Comparison of ENCODE assay signal across 17 cellular contexts in the genomic region with DNA sequence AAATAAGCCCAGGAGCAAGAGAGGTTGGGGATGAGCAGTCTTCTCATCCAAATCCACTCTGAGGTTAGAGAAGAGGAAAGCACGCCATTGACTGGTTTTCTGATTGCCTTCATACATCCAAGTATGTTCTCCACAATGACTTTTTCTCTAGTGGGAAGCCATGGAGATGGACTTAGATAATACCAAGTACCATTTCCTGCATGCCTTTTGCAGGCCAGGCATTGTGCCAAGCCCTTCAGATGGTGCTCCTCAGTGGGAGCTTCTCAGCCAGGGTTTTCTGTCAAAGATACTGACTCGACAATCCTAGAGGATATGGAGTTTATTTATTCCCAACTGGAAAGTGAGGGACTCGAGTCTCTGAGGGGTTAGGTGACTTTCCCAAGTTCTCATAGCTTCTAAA.
DNase-seq lines count a peak whose midpoint lies in the region; ATAC-seq and TF ChIP-seq lines count a peak whose summit lies in the region.
"Had no signal": no experiment of that assay in that cellular context is flagged by ENCODE, and none has a peak within 500 bp of the region (broad histone marks: within the 10 kb centered on the region; RNA-seq: fewer than 3 reads in every experiment).

No MANE protein-coding gene starts in this region.

- H3K9me3 ChIP-seq in BLaER1 treated with 17β-estradiol and CSF1 and Interleukin-3, amounts not matched to agents 10 nM and 100 nM (replicated peaks in 1 of 11) = peaks cover 0 to 27% (median 15%) of the 10 kb centered on the region in 11 experiments; a peak in 12 of 22 replicates
- H3K9me3 ChIP-seq in adipocyte (ENCODE audit: control insufficient read depth, low read length) (peaks cover 4% of the 10 kb centered on the region), lower lobe of right lung (peaks cover 3% of the 10 kb centered on the region)

- no peaks in the 10 kb centered on the region for H3K4me1 Mint-ChIP-seq in activated T-helper 2 cell treated with anti-CD3 and anti-CD28 coated beads, Interferon-gamma antibody, Interleukin-2, Interleukin-4, amounts not matched to agents 10 μg/mL and 5 μg/mL and 100 μg/mL, durations not matched to agents 14 hours and 24 hours and 36 hours (ENCODE audit: low read depth)
- H3K4me1 Mint-ChIP-seq: activated B cell treated with CpG ODN at 0.5 μM for 24 hours had no signal

- H3K27me3 ChIP-seq in BLaER1 treated with 17β-estradiol and CSF1 and Interleukin-3, amounts not matched to agents 10 nM and 100 nM = no peaks in the 10 kb centered on the region
- H3K27me3 ChIP-seq in adipocyte (replicated peaks; ENCODE audit: control insufficient read depth, insufficient read depth, low read length) = no peaks in the 10 kb centered on the region
- no peaks in the 10 kb centered on the region for H3K27me3 ChIP-seq in lower lobe of right lung (ENCODE audit: low read depth)

- H3K9ac ChIP-seq in BLaER1 treated with 17β-estradiol and CSF1 and Interleukin-3, amounts not matched to agents 10 nM and 100 nM = no peak overlapping the region
- peak overlapping the region; percentile 31 for H3K9ac ChIP-seq in adipocyte (ENCODE audit: low read length)

- H3K4me1 ChIP-seq in BLaER1 treated with 17β-estradiol and CSF1 and Interleukin-3, amounts not matched to agents 10 nM and 100 nM = peaks cover 14 to 94% (median 26%) of the 10 kb centered on the region in 10 experiments; a peak in 18 of 20 replicates
- H3K4me1 ChIP-seq in adipocyte (ENCODE audit: control insufficient read depth, insufficient read depth, low read length) = peaks cover 38% of the 10 kb centered on the region
- peaks cover 46% of the 10 kb centered on the region for H3K4me1 ChIP-seq in lower lobe of right lung

- peak overlapping the region in 10 of 11 experiments; percentile 5 to 81 (median 44); a peak in 16 of 22 replicates for H3K4me2 ChIP-seq in BLaER1 treated with 17β-estradiol and CSF1 and Interleukin-3, amounts not matched to agents 10 nM and 100 nM

- peak; percentile 29 for DNase-seq in HT1080 (ENCODE audit: low read depth)
- DNase-seq in adipocyte (ENCODE audit: low read depth) = no peak
- DNase-seq in lower lobe of right lung = no peak
- no peak for DNase-seq in HPDE6-E6E7 (ENCODE audit: extremely low spot score)
- DNase-seq in activated T-helper 2 cell treated with anti-CD3 and anti-CD28 coated beads, Interferon-gamma antibody, Interleukin-2, Interleukin-4, amounts not matched to agents 10 μg/mL and 5 μg/mL and 100 μg/mL, durations not matched to agents 14 hours and 24 hours and 36 hours (ENCODE audit: low spot score) = no peak
- DNase-seq: activated B cell treated with CpG ODN at 0.5 μM for 24 hours; activated naive CD8-positive, alpha-beta T cell treated with anti-CD3 and anti-CD28 coated beads, Interleukin-2, amount 50 U/mL, for 24 hours; CD4-positive, alpha-beta memory T cell; naive thymus-derived CD4-positive, alpha-beta T cell; NCI-H1436 treated with DMSO at 0.1 percent for 48 hours; NCI-H774; retina; stimulated activated naive CD8-positive, alpha-beta T cell treated with anti-CD3 and anti-CD28 coated beads, Interleukin-15, Interleukin-2, amounts not matched to agents 100 U/mL and 50 U/mL, for 24 hours had no signal

- no peaks in the 10 kb centered on the region for H3K36me3 ChIP-seq in BLaER1 treated with 17β-estradiol and CSF1 and Interleukin-3, amounts not matched to agents 10 nM and 100 nM
- H3K36me3 ChIP-seq in adipocyte (ENCODE audit: control insufficient read depth, insufficient read depth, low read length, severe bottlenecking) (no peaks in the 10 kb centered on the region), lower lobe of right lung (no peaks in the 10 kb centered on the region)

- intact Hi-C loops in lower lobe of right lung (cut with DNase I) = no loop called here
- intact Hi-C loops in activated T-helper 2 cell treated with anti-CD3 and anti-CD28 coated beads, Interferon-gamma antibody, Interleukin-2, Interleukin-4, amounts not matched to agents 10 μg/mL and 5 μg/mL and 100 μg/mL, durations not matched to agents 14 hours and 24 hours and 36 hours (cut with micrococcal nuclease) = no loop called here

- H3K27ac ChIP-seq in BLaER1 treated with 17β-estradiol and CSF1 and Interleukin-3, amounts not matched to agents 10 nM and 100 nM = peak overlapping the region in 2 of 11 experiments; percentile 53 to 90; a peak in 3 of 22 replicates
- H3K27ac ChIP-seq in lower lobe of right lung = peak overlapping the region; percentile 53

- H3K4me3 ChIP-seq in BLaER1 treated with 17β-estradiol and CSF1 and Interleukin-3, amounts not matched to agents 10 nM and 100 nM = no peak overlapping the region
- H3K4me3 ChIP-seq in adipocyte (ENCODE audit: low read length) (no peak overlapping the region), lower lobe of right lung (no peak overlapping the region)

- H3K36me3 Mint-ChIP-seq in activated T-helper 2 cell treated with anti-CD3 and anti-CD28 coated beads, Interferon-gamma antibody, Interleukin-2, Interleukin-4, amounts not matched to agents 10 μg/mL and 5 μg/mL and 100 μg/mL, durations not matched to agents 14 hours and 24 hours and 36 hours (ENCODE audit: low read depth) = no peaks in the 10 kb centered on the region
- H3K36me3 Mint-ChIP-seq: CD4-positive, alpha-beta memory T cell had no signal

- H3K9me3 Mint-ChIP-seq in activated T-helper 2 cell treated with anti-CD3 and anti-CD28 coated beads, Interferon-gamma antibody, Interleukin-2, Interleukin-4, amounts not matched to agents 10 μg/mL and 5 μg/mL and 100 μg/mL, durations not matched to agents 14 hours and 24 hours and 36 hours = no peaks in the 10 kb centered on the region
- H3K9me3 Mint-ChIP-seq: activated B cell treated with CpG ODN at 0.5 μM for 24 hours; activated naive CD8-positive, alpha-beta T cell treated with anti-CD3 and anti-CD28 coated beads, Interleukin-2, amount 50 U/mL, for 24 hours; CD4-positive, alpha-beta memory T cell had no signal

- H3K27ac Mint-ChIP-seq in activated T-helper 2 cell treated with anti-CD3 and anti-CD28 coated beads, Interferon-gamma antibody, Interleukin-2, Interleukin-4, amounts not matched to agents 10 μg/mL and 5 μg/mL and 100 μg/mL, durations not matched to agents 14 hours and 24 hours and 36 hours = no peak overlapping the region
- H3K27ac Mint-ChIP-seq: activated B cell treated with CpG ODN at 0.5 μM for 24 hours; activated naive CD8-positive, alpha-beta T cell treated with anti-CD3 and anti-CD28 coated beads, Interleukin-2, amount 50 U/mL, for 24 hours; CD4-positive, alpha-beta memory T cell had no signal

- no peak for ATAC-seq in lower lobe of right lung
- no peak for ATAC-seq in GM21576 (IDR thresholded peaks at IDR 0.05; ENCODE audit: unreplicated experiment)
- ATAC-seq in GM18520 (IDR thresholded peaks at IDR 0.05; ENCODE audit: unreplicated experiment) = no peak
- ATAC-seq: activated naive CD8-positive, alpha-beta T cell treated with anti-CD3 and anti-CD28 coated beads, Interleukin-2, amount 50 U/mL, for 24 hours; naive thymus-derived CD4-positive, alpha-beta T cell; stimulated activated naive CD8-positive, alpha-beta T cell treated with anti-CD3 and anti-CD28 coated beads, Interleukin-15, Interleukin-2, amounts not matched to agents 100 U/mL and 50 U/mL, for 24 hours had no signal

- no peaks in the 10 kb centered on the region for H4K20me1 ChIP-seq in BLaER1 treated with 17β-estradiol and CSF1 and Interleukin-3, amounts not matched to agents 10 nM and 100 nM

- TF ChIP-seq CTCF in lower lobe of right lung (IDR thresholded peaks at IDR 0.05) = no peak

- no peak overlapping the region for H3K4me3 Mint-ChIP-seq in activated T-helper 2 cell treated with anti-CD3 and anti-CD28 coated beads, Interferon-gamma antibody, Interleukin-2, Interleukin-4, amounts not matched to agents 10 μg/mL and 5 μg/mL and 100 μg/mL, durations not matched to agents 14 hours and 24 hours and 36 hours (ENCODE audit: low read depth)
- H3K4me3 Mint-ChIP-seq: activated B cell treated with CpG ODN at 0.5 μM for 24 hours; activated naive CD8-positive, alpha-beta T cell treated with anti-CD3 and anti-CD28 coated beads, Interleukin-2, amount 50 U/mL, for 24 hours; CD4-positive, alpha-beta memory T cell; dendritic cell treated with granulocyte-macrophage colony-stimulating factor and Interleukin-4, amounts not matched to agents 40 ng/mL and 50 ng/mL, for 4 days; naive thymus-derived CD4-positive, alpha-beta T cell had no signal

- H3K27me3 Mint-ChIP-seq in activated T-helper 2 cell treated with anti-CD3 and anti-CD28 coated beads, Interferon-gamma antibody, Interleukin-2, Interleukin-4, amounts not matched to agents 10 μg/mL and 5 μg/mL and 100 μg/mL, durations not matched to agents 14 hours and 24 hours and 36 hours (ENCODE audit: low read depth) = no peaks in the 10 kb centered on the region
- H3K27me3 Mint-ChIP-seq: activated B cell treated with CpG ODN at 0.5 μM for 24 hours; activated naive CD8-positive, alpha-beta T cell treated with anti-CD3 and anti-CD28 coated beads, Interleukin-2, amount 50 U/mL, for 24 hours; CD4-positive, alpha-beta memory T cell; naive thymus-derived CD4-positive, alpha-beta T cell had no signal
